In genomic region chr16:11792404-11793260, GRCh38 we compare ENCODE assay signal across 8 cellular contexts. TPM values are rescaled to one million over a fixed set of nuclear protein-coding genes. Genes with fewer than 3 reads are reported as not detected.
A peak's percentile ranks its signal among the peaks of the same experiment; 100 is the strongest.
DNase-seq lines count a peak whose midpoint lies in the region; ATAC-seq and TF ChIP-seq lines count a peak whose summit lies in the region.

No MANE protein-coding gene starts in this region.

- CTCF ChIA-PET in CD8-positive, alpha-beta T cell (lab: Charles Lee): interaction anchor here (0.6 to 1.5 kb wide), 4 partner anchors 16 to 369 kb away, joined by 3 to 4 read pairs (median 4); no protein-coding TSS in a partner anchor

- no peak overlapping the region for H3K27ac ChIP-seq in CD8-positive, alpha-beta T cell (ENCODE audit: low read depth, low read length)
- peak overlapping the region; percentile 69 to 70 for H3K27ac ChIP-seq in mucosa of rectum (ENCODE audit: low read depth in 2 of 2, low read length in 2 of 2)

- H3K4me1 ChIP-seq in CD8-positive, alpha-beta T cell (ENCODE audit: insufficient read depth, low read length): peaks cover 58% of the 10 kb centered on the region
- H3K4me1 ChIP-seq in mucosa of rectum (ENCODE audit: control insufficient read depth in 2 of 2, insufficient read depth in 2 of 2, low read length in 2 of 2): peaks cover 25 to 37% of the 10 kb centered on the region in 2 donors
- H3K4me1 ChIP-seq in HAP-1: peaks cover 10% of the 10 kb centered on the region

- POLR2A ChIA-PET in CD8-positive, alpha-beta T cell (lab: Charles Lee): interaction anchor here (1.4 kb wide), 1 partner anchor 57 kb away, joined by 3 read pairs; no protein-coding TSS in a partner anchor

- no peaks in the 10 kb centered on the region for H3K27me3 ChIP-seq in CD8-positive, alpha-beta T cell (ENCODE audit: insufficient read depth, low read length)
- no peaks in the 10 kb centered on the region for H3K27me3 ChIP-seq in mucosa of rectum (ENCODE audit: control insufficient read depth in 2 of 2, insufficient read depth in 2 of 2, low read length in 2 of 2)
- no peaks in the 10 kb centered on the region for H3K27me3 ChIP-seq in HAP-1 (ENCODE audit: low read depth)

- peak overlapping the region; percentile 10 for H3K4me3 Mint-ChIP-seq in CD8-positive, alpha-beta T cell
- peak overlapping the region; percentile 40 for H3K4me3 Mint-ChIP-seq in activated T-helper 2 cell treated with anti-CD3 and anti-CD28 coated beads, Interferon-gamma antibody, Interleukin-2, Interleukin-4, amounts not matched to agents 10 μg/mL and 5 μg/mL and 100 μg/mL, durations not matched to agents 14 hours and 24 hours and 36 hours (ENCODE audit: low read depth)

- H3K9me3 ChIP-seq in CD8-positive, alpha-beta T cell (ENCODE audit: low read length): no peaks in the 10 kb centered on the region
- H3K9me3 ChIP-seq in mucosa of rectum (ENCODE audit: control insufficient read depth in 2 of 2, low read length in 2 of 2) (no peaks in the 10 kb centered on the region), HAP-1 (no peaks in the 10 kb centered on the region)

- no peaks in the 10 kb centered on the region for H3K9me3 Mint-ChIP-seq in CD8-positive, alpha-beta T cell
- H3K9me3 Mint-ChIP-seq in activated T-helper 2 cell treated with anti-CD3 and anti-CD28 coated beads, Interferon-gamma antibody, Interleukin-2, Interleukin-4, amounts not matched to agents 10 μg/mL and 5 μg/mL and 100 μg/mL, durations not matched to agents 14 hours and 24 hours and 36 hours: no peaks in the 10 kb centered on the region

- peaks cover 68% of the 10 kb centered on the region for H3K4me1 Mint-ChIP-seq in CD8-positive, alpha-beta T cell (ENCODE audit: low read depth)
- peaks cover 63% of the 10 kb centered on the region for H3K4me1 Mint-ChIP-seq in activated T-helper 2 cell treated with anti-CD3 and anti-CD28 coated beads, Interferon-gamma antibody, Interleukin-2, Interleukin-4, amounts not matched to agents 10 μg/mL and 5 μg/mL and 100 μg/mL, durations not matched to agents 14 hours and 24 hours and 36 hours (ENCODE audit: low read depth)

- TF ChIP-seq CTCF in CD8-positive, alpha-beta T cell (IDR thresholded peaks at IDR 0.05): no peak

- H3K4me3 ChIP-seq in CD8-positive, alpha-beta T cell (ENCODE audit: low read depth, low read length): no peak overlapping the region
- H3K4me3 ChIP-seq in mucosa of rectum (ENCODE audit: low read length in 2 of 2) (peak overlapping the region in 1 of 2 donors; percentile 5), HAP-1 (no peak overlapping the region)

- no peak for ATAC-seq in CD8-positive, alpha-beta T cell
- no peak for ATAC-seq in GM21529 (IDR thresholded peaks at IDR 0.05; ENCODE audit: unreplicated experiment)

- H3K36me3 Mint-ChIP-seq in CD8-positive, alpha-beta T cell: peaks cover 28% of the 10 kb centered on the region
- peaks cover 66% of the 10 kb centered on the region for H3K36me3 Mint-ChIP-seq in activated T-helper 2 cell treated with anti-CD3 and anti-CD28 coated beads, Interferon-gamma antibody, Interleukin-2, Interleukin-4, amounts not matched to agents 10 μg/mL and 5 μg/mL and 100 μg/mL, durations not matched to agents 14 hours and 24 hours and 36 hours (ENCODE audit: low read depth)

- in situ Hi-C loops in HAP-1 (cut with MboI; ENCODE audit: low sequenced_read_pairs): no loop called here

- H3K9ac ChIP-seq in mucosa of rectum (ENCODE audit: low read depth in 1 of 2, low read length in 2 of 2): peak overlapping the region; percentile 0 to 5

- peak in 1 of 7 experiments; percentile 40 for DNase-seq in CD8-positive, alpha-beta T cell
- DNase-seq in NCI-H146 (lab: John Stamatoyannopoulos, UW) (peak; percentile 98), cortex of kidney (lab: John Stamatoyannopoulos, UW) (no peak), nucleus accumbens (lab: John Stamatoyannopoulos, UW) (no peak), HAP-1 (ENCODE audit: low spot score in 2 of 2) (no peak)
- no peak for DNase-seq in activated T-helper 2 cell treated with anti-CD3 and anti-CD28 coated beads, Interferon-gamma antibody, Interleukin-2, Interleukin-4, amounts not matched to agents 10 μg/mL and 5 μg/mL and 100 μg/mL, durations not matched to agents 14 hours and 24 hours and 36 hours (ENCODE audit: low spot score)

- H3K27ac Mint-ChIP-seq in CD8-positive, alpha-beta T cell: peak overlapping the region; percentile 73
- peak overlapping the region; percentile 78 for H3K27ac Mint-ChIP-seq in activated T-helper 2 cell treated with anti-CD3 and anti-CD28 coated beads, Interferon-gamma antibody, Interleukin-2, Interleukin-4, amounts not matched to agents 10 μg/mL and 5 μg/mL and 100 μg/mL, durations not matched to agents 14 hours and 24 hours and 36 hours

- H3K27me3 Mint-ChIP-seq in CD8-positive, alpha-beta T cell (ENCODE audit: low read depth): no peaks in the 10 kb centered on the region
- no peaks in the 10 kb centered on the region for H3K27me3 Mint-ChIP-seq in activated T-helper 2 cell treated with anti-CD3 and anti-CD28 coated beads, Interferon-gamma antibody, Interleukin-2, Interleukin-4, amounts not matched to agents 10 μg/mL and 5 μg/mL and 100 μg/mL, durations not matched to agents 14 hours and 24 hours and 36 hours (ENCODE audit: low read depth)

- no peaks in the 10 kb centered on the region for H3K36me3 ChIP-seq in CD8-positive, alpha-beta T cell (ENCODE audit: insufficient read depth, low read length)
- H3K36me3 ChIP-seq in mucosa of rectum (ENCODE audit: control insufficient read depth in 2 of 2, insufficient read depth in 2 of 2, low read length in 2 of 2) (peaks cover 0 to 3% of the 10 kb centered on the region in 2 donors), HAP-1 (replicated peaks) (peaks cover 18% of the 10 kb centered on the region)

- intact Hi-C loops in CD8-positive, alpha-beta T cell (cut with DNase I, micrococcal nuclease): loop anchor here in 1 of 2 experiments (5.0 kb wide), 1 partner anchor 445 kb away; the partner anchor contains the start of gene RMI2
- intact Hi-C loops in activated T-helper 2 cell treated with anti-CD3 and anti-CD28 coated beads, Interferon-gamma antibody, Interleukin-2, Interleukin-4, amounts not matched to agents 10 μg/mL and 5 μg/mL and 100 μg/mL, durations not matched to agents 14 hours and 24 hours and 36 hours (cut with micrococcal nuclease): loop anchor here (10.0 kb wide), 1 partner anchor 538 kb away; the partner anchor contains the start of gene SOCS1

RNA-seq across cellular contexts. Expression of gene ZC3H7A, which starts 4.4 kb away (rescaled TPM):
- 100 to 1,000 TPM; 105 to 106 TPM for total RNA-seq in CD8-positive, alpha-beta T cell
- total RNA-seq in activated T-helper 2 cell treated with anti-CD3 and anti-CD28 coated beads, Interferon-gamma antibody, Interleukin-2, Interleukin-4, amounts not matched to agents 10 μg/mL and 5 μg/mL and 100 μg/mL, durations not matched to agents 14 hours and 24 hours and 36 hours: 63.4 and 71.1 TPM in 2 replicates

RNA-seq across cellular contexts. Expression of gene TXNDC11, which starts 50.0 kb away (rescaled TPM):
- 100 to 1,000 TPM; 118 to 130 TPM for total RNA-seq in CD8-positive, alpha-beta T cell
- total RNA-seq in activated T-helper 2 cell treated with anti-CD3 and anti-CD28 coated beads, Interferon-gamma antibody, Interleukin-2, Interleukin-4, amounts not matched to agents 10 μg/mL and 5 μg/mL and 100 μg/mL, durations not matched to agents 14 hours and 24 hours and 36 hours: 48.0 and 53.0 TPM in 2 replicates

RNA-seq across cellular contexts. Expression of gene RSL1D1, which starts 58.7 kb away (rescaled TPM):
- 100 to 1,000 TPM; 235 to 242 TPM for total RNA-seq in CD8-positive, alpha-beta T cell
- total RNA-seq in activated T-helper 2 cell treated with anti-CD3 and anti-CD28 coated beads, Interferon-gamma antibody, Interleukin-2, Interleukin-4, amounts not matched to agents 10 μg/mL and 5 μg/mL and 100 μg/mL, durations not matched to agents 14 hours and 24 hours and 36 hours: 326 and 348 TPM in 2 replicates
